13 cellular contexts compared by ENCODE assay signal in genomic region chr3:9955067-9955502, GRCh38. TPM values are rescaled to one million over a fixed set of nuclear protein-coding genes. Genes with fewer than 3 reads are reported as not detected.
DNase-seq lines count a peak whose midpoint lies in the region; ATAC-seq, FAIRE-seq and TF ChIP-seq lines count a peak whose summit lies in the region.
"Had no signal": no experiment of that assay in that cellular context is flagged by ENCODE, and none has a peak within 500 bp of the region (broad histone marks: within the 10 kb centered on the region; RNA-seq: fewer than 3 reads in every experiment).

No MANE protein-coding gene starts in this region.

- no peak for FAIRE-seq in bronchial epithelial cell (lab: Jason Lieb, UNC)

- peak; percentile 51 for DNase-seq in NCI-H2196 (lab: John Stamatoyannopoulos, UW; ENCODE audit: unreplicated experiment)
- DNase-seq in NCI-H2196 treated with DMSO at 0.1 percent for 48 hours (lab: John Stamatoyannopoulos, UW; ENCODE audit: unreplicated experiment): no peak
- DNase-seq in NCI-H524 (lab: John Stamatoyannopoulos, UW): peak; percentile 95 to 96
- peak; percentile 25 for DNase-seq in bronchial epithelial cell (ENCODE audit: low read depth)
- DNase-seq in stimulated activated effector memory CD8-positive, alpha-beta T cell treated with anti-CD3 and anti-CD28 coated beads, Interleukin-12 subunit alpha, Interleukin-12 subunit beta, amount 100 ng/mL, for 72 hours (ENCODE audit: low spot score in 2 of 2): no peak
- no peak for DNase-seq in activated CD4-positive, alpha-beta T cell treated with anti-CD3 and anti-CD28 coated beads for 4 hours
- DNase-seq in activated CD4-positive, alpha-beta T cell treated with anti-CD3 and anti-CD28 coated beads, Interleukin-2, amount 50 U/mL, for 4 hours: no peak
- DNase-seq in NCI-H1048 (lab: John Stamatoyannopoulos, UW): no peak
- DNase-seq: DND-41, Kasumi-1, retina, testis had no signal

- H3K9me3 Mint-ChIP-seq in stimulated activated effector memory CD8-positive, alpha-beta T cell treated with anti-CD3 and anti-CD28 coated beads, Interleukin-12 subunit alpha, Interleukin-12 subunit beta, amount 100 ng/mL, for 72 hours: no peaks in the 10 kb centered on the region

- no peaks in the 10 kb centered on the region for H3K36me3 Mint-ChIP-seq in stimulated activated effector memory CD8-positive, alpha-beta T cell treated with anti-CD3 and anti-CD28 coated beads, Interleukin-12 subunit alpha, Interleukin-12 subunit beta, amount 100 ng/mL, for 72 hours

- H3K27ac Mint-ChIP-seq in stimulated activated effector memory CD8-positive, alpha-beta T cell treated with anti-CD3 and anti-CD28 coated beads, Interleukin-12 subunit alpha, Interleukin-12 subunit beta, amount 100 ng/mL, for 72 hours: peak overlapping the region; percentile 2

- no peaks in the 10 kb centered on the region for H3K27me3 ChIP-seq in bronchial epithelial cell (ENCODE audit: control insufficient read depth, insufficient read depth, low read length)
- H3K27me3 ChIP-seq: testis had no signal

- H3K4me3 ChIP-seq in bronchial epithelial cell (ENCODE audit: low read depth, low read length): no peak overlapping the region
- H3K4me3 ChIP-seq: testis had no signal

- H3K4me1 Mint-ChIP-seq in stimulated activated effector memory CD8-positive, alpha-beta T cell treated with anti-CD3 and anti-CD28 coated beads, Interleukin-12 subunit alpha, Interleukin-12 subunit beta, amount 100 ng/mL, for 72 hours: peaks cover 17% of the 10 kb centered on the region

- ATAC-seq in stimulated activated effector memory CD8-positive, alpha-beta T cell treated with anti-CD3 and anti-CD28 coated beads, Interleukin-12 subunit alpha, Interleukin-12 subunit beta, amount 100 ng/mL, for 72 hours: no peak
- ATAC-seq: Panc1 had no signal

- no peak overlapping the region for H3K4me3 Mint-ChIP-seq in stimulated activated effector memory CD8-positive, alpha-beta T cell treated with anti-CD3 and anti-CD28 coated beads, Interleukin-12 subunit alpha, Interleukin-12 subunit beta, amount 100 ng/mL, for 72 hours

- no peak for TF ChIP-seq CTCF in bronchial epithelial cell (IDR thresholded peaks at IDR 0.05; ENCODE audit: insufficient read depth, low read length, severe bottlenecking)

- H3K36me3 ChIP-seq in bronchial epithelial cell (ENCODE audit: control insufficient read depth, insufficient read depth, low read length): no peaks in the 10 kb centered on the region

RNA-seq across cellular contexts. Expression of gene PRRT3, which starts 2.9 kb away (rescaled TPM):
- total RNA-seq in bronchial epithelial cell: 0.26 and 0.38 TPM in 2 replicates

RNA-seq across cellular contexts. Expression of gene CRELD1, which starts 21.5 kb away (rescaled TPM):
- 22.1 and 35.8 TPM in 2 replicates for total RNA-seq in bronchial epithelial cell

RNA-seq across cellular contexts. Expression of gene EMC3, which starts 31.6 kb away (rescaled TPM):
- total RNA-seq in bronchial epithelial cell: 48.1 and 49.5 TPM in 2 replicates

RNA-seq across cellular contexts. Expression of gene IL17RC, which starts 38.2 kb away (rescaled TPM):
- total RNA-seq in bronchial epithelial cell: 21.1 and 31.7 TPM in 2 replicates

RNA-seq across cellular contexts. Expression of gene IL17RE, which starts 52.4 kb away (rescaled TPM):
- 0.53 and 2.6 TPM in 2 replicates for total RNA-seq in bronchial epithelial cell

Comparison
In these comparisons a context has a peak if more than half of its experiments do, and no peak if none do; other contexts are left out.
1. DNase-seq: peak in NCI-H2196 (single experiment), NCI-H524 (2 of 2) and bronchial epithelial cell (single experiment); none in NCI-H2196 treated with DMSO at 0.1 percent for 48 hours (single experiment), stimulated activated effector memory CD8-positive, alpha-beta T cell treated with anti-CD3 and anti-CD28 coated beads, Interleukin-12 subunit alpha, Interleukin-12 subunit beta, amount 100 ng/mL, for 72 hours (0 of 2), activated CD4-positive, alpha-beta T cell treated with anti-CD3 and anti-CD28 coated beads for 4 hours (0 of 2), activated CD4-positive, alpha-beta T cell treated with anti-CD3 and anti-CD28 coated beads, Interleukin-2, amount 50 U/mL, for 4 hours (0 of 2) and NCI-H1048 (single experiment).